1 cellular context compared by ENCODE assay signal in the genomic region with DNA sequence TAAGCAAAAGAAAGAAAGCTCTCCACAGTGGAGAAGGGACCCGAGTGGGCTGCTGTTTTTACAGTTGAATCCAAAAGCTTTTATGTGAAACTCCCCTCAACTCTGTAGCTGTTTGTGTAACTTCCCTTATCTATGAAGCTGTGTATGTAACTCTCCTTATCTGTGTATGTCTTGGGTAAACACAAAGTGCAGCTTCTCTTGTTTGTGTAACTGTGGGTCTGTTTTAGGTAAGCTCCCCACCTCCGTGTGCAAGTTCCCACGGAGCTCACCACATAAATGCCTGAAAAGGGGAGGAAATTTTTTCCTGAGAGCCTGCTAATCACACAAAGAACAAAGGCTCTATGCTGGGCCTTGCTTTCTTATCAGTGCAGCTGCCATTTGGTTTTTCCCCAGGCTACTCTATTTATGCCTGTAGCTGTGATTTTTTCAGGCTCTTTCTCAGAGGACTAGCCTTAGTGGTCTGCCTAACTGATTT.
TF ChIP-seq lines count a peak whose summit lies in the region.

No MANE protein-coding gene starts in this region.

TF ChIP-seq in HepG2, 621 proteins besides CTCF, POLR2A, EP300 and RAD21 (continued from another document):
- TF ChIP-seq, protein P1, sequence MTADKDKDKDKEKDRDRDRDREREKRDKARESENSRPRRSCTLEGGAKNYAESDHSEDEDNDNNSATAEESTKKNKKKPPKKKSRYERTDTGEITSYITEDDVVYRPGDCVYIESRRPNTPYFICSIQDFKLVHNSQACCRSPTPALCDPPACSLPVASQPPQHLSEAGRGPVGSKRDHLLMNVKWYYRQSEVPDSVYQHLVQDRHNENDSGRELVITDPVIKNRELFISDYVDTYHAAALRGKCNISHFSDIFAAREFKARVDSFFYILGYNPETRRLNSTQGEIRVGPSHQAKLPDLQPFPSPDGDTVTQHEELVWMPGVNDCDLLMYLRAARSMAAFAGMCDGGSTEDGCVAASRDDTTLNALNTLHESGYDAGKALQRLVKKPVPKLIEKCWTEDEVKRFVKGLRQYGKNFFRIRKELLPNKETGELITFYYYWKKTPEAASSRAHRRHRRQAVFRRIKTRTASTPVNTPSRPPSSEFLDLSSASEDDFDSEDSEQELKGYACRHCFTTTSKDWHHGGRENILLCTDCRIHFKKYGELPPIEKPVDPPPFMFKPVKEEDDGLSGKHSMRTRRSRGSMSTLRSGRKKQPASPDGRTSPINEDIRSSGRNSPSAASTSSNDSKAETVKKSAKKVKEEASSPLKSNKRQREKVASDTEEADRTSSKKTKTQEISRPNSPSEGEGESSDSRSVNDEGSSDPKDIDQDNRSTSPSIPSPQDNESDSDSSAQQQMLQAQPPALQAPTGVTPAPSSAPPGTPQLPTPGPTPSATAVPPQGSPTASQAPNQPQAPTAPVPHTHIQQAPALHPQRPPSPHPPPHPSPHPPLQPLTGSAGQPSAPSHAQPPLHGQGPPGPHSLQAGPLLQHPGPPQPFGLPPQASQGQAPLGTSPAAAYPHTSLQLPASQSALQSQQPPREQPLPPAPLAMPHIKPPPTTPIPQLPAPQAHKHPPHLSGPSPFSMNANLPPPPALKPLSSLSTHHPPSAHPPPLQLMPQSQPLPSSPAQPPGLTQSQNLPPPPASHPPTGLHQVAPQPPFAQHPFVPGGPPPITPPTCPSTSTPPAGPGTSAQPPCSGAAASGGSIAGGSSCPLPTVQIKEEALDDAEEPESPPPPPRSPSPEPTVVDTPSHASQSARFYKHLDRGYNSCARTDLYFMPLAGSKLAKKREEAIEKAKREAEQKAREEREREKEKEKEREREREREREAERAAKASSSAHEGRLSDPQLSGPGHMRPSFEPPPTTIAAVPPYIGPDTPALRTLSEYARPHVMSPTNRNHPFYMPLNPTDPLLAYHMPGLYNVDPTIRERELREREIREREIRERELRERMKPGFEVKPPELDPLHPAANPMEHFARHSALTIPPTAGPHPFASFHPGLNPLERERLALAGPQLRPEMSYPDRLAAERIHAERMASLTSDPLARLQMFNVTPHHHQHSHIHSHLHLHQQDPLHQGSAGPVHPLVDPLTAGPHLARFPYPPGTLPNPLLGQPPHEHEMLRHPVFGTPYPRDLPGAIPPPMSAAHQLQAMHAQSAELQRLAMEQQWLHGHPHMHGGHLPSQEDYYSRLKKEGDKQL (CRISPR knock-in tag; IDR thresholded peaks at IDR 0.05; ENCODE audit: low read depth) = peak; percentile 93
- TF ChIP-seq, protein P2, sequence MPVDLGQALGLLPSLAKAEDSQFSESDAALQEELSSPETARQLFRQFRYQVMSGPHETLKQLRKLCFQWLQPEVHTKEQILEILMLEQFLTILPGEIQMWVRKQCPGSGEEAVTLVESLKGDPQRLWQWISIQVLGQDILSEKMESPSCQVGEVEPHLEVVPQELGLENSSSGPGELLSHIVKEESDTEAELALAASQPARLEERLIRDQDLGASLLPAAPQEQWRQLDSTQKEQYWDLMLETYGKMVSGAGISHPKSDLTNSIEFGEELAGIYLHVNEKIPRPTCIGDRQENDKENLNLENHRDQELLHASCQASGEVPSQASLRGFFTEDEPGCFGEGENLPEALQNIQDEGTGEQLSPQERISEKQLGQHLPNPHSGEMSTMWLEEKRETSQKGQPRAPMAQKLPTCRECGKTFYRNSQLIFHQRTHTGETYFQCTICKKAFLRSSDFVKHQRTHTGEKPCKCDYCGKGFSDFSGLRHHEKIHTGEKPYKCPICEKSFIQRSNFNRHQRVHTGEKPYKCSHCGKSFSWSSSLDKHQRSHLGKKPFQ (CRISPR knock-in tag; IDR thresholded peaks at IDR 0.05; ENCODE audit: insufficient replicate concordance) = peak; percentile 75
- TF ChIP-seq ZNF670 (CRISPR knock-in tag; IDR thresholded peaks at IDR 0.05; ENCODE audit: borderline replicate concordance) = peak; percentile 79; the same call in 1 of the 2 replicates
- TF ChIP-seq, protein P3, sequence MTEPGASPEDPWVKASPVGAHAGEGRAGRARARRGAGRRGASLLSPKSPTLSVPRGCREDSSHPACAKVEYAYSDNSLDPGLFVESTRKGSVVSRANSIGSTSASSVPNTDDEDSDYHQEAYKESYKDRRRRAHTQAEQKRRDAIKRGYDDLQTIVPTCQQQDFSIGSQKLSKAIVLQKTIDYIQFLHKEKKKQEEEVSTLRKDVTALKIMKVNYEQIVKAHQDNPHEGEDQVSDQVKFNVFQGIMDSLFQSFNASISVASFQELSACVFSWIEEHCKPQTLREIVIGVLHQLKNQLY (CRISPR knock-in tag; IDR thresholded peaks at IDR 0.05) = peak; percentile 50; the same call in 1 of the 2 replicates
- TF ChIP-seq ZNF816 (CRISPR knock-in tag; IDR thresholded peaks at IDR 0.05; ENCODE audit: borderline replicate concordance) = 0 out of 2 replicates have a peak, but pooled peaks have one; percentile 32
- TF ChIP-seq HDAC1 (CRISPR knock-in tag; IDR thresholded peaks at IDR 0.05) = peak; percentile 86
- TF ChIP-seq NCOA2 (CRISPR knock-in tag; IDR thresholded peaks at IDR 0.05) = peak; percentile 85
- TF ChIP-seq IRF2 (CRISPR knock-in tag; IDR thresholded peaks at IDR 0.05) = peak; percentile 56
- TF ChIP-seq ZFX (CRISPR knock-in tag; IDR thresholded peaks at IDR 0.05; ENCODE audit: low read depth) = peak; percentile 49; the same call in 1 of the 2 replicates
- TF ChIP-seq DPF2 (CRISPR knock-in tag; IDR thresholded peaks at IDR 0.05; ENCODE audit: borderline replicate concordance, low read depth) = peak; percentile 62; the same call in 1 of the 2 replicates
